ENCODE assay signal across 8 cellular contexts in genomic region chr4:183407128-183407585, GRCh38. TPM values are rescaled to one million over a fixed set of nuclear protein-coding genes. Genes with fewer than 3 reads are reported as not detected.
DNase-seq lines count a peak whose midpoint lies in the region; ATAC-seq and TF ChIP-seq lines count a peak whose summit lies in the region.

No MANE protein-coding gene starts in this region.

- TF ChIP-seq CTCF in IMR-90 (conservative IDR thresholded peaks at IDR 0.05; ENCODE audit: low read depth, low read length) (peak; percentile 85), PC-3 (conservative IDR thresholded peaks at IDR 0.05; ENCODE audit: low read depth, low read length) (peak; percentile 86)

- POLR2A ChIA-PET in IMR-90 (lab: Charles Lee; ENCODE audit: unreplicated experiment) = no interaction called here
- POLR2A ChIA-PET in PC-3 (lab: Charles Lee; ENCODE audit: unreplicated experiment) = interaction anchor here (0.8 kb wide), 1 partner anchor 540 kb away, joined by 12 read pairs; no protein-coding TSS in a partner anchor

- H4K91ac ChIP-seq in IMR-90 (ENCODE audit: insufficient read depth, low read depth, low read length) = peak overlapping the region; percentile 73

- peak overlapping the region; percentile 83 for H2BK120ac ChIP-seq in IMR-90 (ENCODE audit: low read depth, low read length)

- H3K27me3 Mint-ChIP-seq in naive B cell = no peaks in the 10 kb centered on the region
- peaks cover 6 to 11% of the 10 kb centered on the region in 2 donors for H3K27me3 Mint-ChIP-seq in stimulated activated naive B cell treated with anti-CD40 and anti-IgM and Interleukin-4, amounts not matched to agents 10 μg/mL and 1 μg/mL and 100 μg/mL, for 72 hours

- peak; percentile 77 for TF ChIP-seq RAD21 in IMR-90 (IDR thresholded peaks at IDR 0.05; ENCODE audit: low read length)

- WGBS in IMR-90 (ENCODE audit: extremely low coverage in 2 of 2, insufficient read length in 1 of 2), 2 experiments = 1% methylated on average over 18 of the region's 32 CpGs; no CpG with 5 or more reads in 1 of the 2 experiments

- no TSS peak for BruUV-seq in IMR-90 (replicated peaks; lab: Mats Ljungman, UMichigan)
- BruUV-seq in PC-3 (replicated peaks; lab: Mats Ljungman, UMichigan) = no TSS peak

- H3K27ac Mint-ChIP-seq in naive B cell = peak overlapping the region; percentile 39 to 98 (median 78)
- H3K27ac Mint-ChIP-seq in stimulated activated naive B cell treated with anti-CD40 and anti-IgM and Interleukin-4, amounts not matched to agents 10 μg/mL and 1 μg/mL and 100 μg/mL, for 72 hours = peak overlapping the region; percentile 92

- 0 out of 2 replicates have a peak overlapping the region, but pooled peaks have one; percentile 11 for H3K14ac ChIP-seq in IMR-90 (replicated peaks; ENCODE audit: low read depth, low read length)

- peak overlapping the region; percentile 79 for H2AFZ ChIP-seq in IMR-90 (replicated peaks; ENCODE audit: low read length, poor library complexity)
- H2AFZ ChIP-seq in PC-3 (ENCODE audit: low read length) = peak overlapping the region; percentile 73

- intact Hi-C loops in IMR-90 (cut with micrococcal nuclease) (loop anchor here (5.0 kb wide), 1 partner anchor 335 kb away; no protein-coding TSS in a partner anchor), PC-3 (cut with micrococcal nuclease) (loop anchor here (2.0 to 5.0 kb wide), 3 partner anchors 32 to 335 kb away; no protein-coding TSS in a partner anchor)

- H4K8ac ChIP-seq in IMR-90 (ENCODE audit: low read depth in 2 of 2, low read length in 2 of 2) = peak overlapping the region in 1 of 2 experiments; percentile 62; a peak in 3 of 4 replicates

- no peaks in the 10 kb centered on the region for H3K79me2 ChIP-seq in PC-3 (ENCODE audit: low read length)

- no peak; the same call in 1 of the 2 replicates for TF ChIP-seq POLR2A in IMR-90 (IDR thresholded peaks at IDR 0.05; ENCODE audit: low read depth, low read length)

- peak overlapping the region; percentile 12; the same call in 1 of the 2 replicates for H3K18ac ChIP-seq in IMR-90 (ENCODE audit: low read depth, low read length)

- no peaks in the 10 kb centered on the region for H3K9me1 ChIP-seq in IMR-90 (ENCODE audit: insufficient read depth, low read length)

- H3K23ac ChIP-seq in IMR-90 (ENCODE audit: low read depth, low read length) = peak overlapping the region; percentile 51; the same call in 1 of the 2 replicates

- H3K4ac ChIP-seq in IMR-90 (ENCODE audit: low read depth, low read length) = peak overlapping the region; percentile 51

- in situ Hi-C loops in IMR-90 (cut with MboI; ENCODE audit: low sequenced_read_pairs) = loop anchor here (10.0 kb wide), 1 partner anchor 332 kb away; no protein-coding TSS in a partner anchor

- H3K9me3 Mint-ChIP-seq in naive B cell = no peaks in the 10 kb centered on the region
- no peaks in the 10 kb centered on the region for H3K9me3 Mint-ChIP-seq in stimulated activated naive B cell treated with anti-CD40 and anti-IgM and Interleukin-4, amounts not matched to agents 10 μg/mL and 1 μg/mL and 100 μg/mL, for 72 hours

- H4K20me1 ChIP-seq in IMR-90 (ENCODE audit: insufficient read depth, low read length) (no peaks in the 10 kb centered on the region), PC-3 (ENCODE audit: low read length) (no peaks in the 10 kb centered on the region)

- peak overlapping the region; percentile 69 for H3K9ac ChIP-seq in IMR-90 (ENCODE audit: low read depth, low read length)
- H3K9ac ChIP-seq in PC-3 (ENCODE audit: low read length) = peak overlapping the region; percentile 52

- peak overlapping the region; percentile 86 for H3K4me2 ChIP-seq in IMR-90 (ENCODE audit: low read depth, low read length)
- H3K4me2 ChIP-seq in PC-3 (ENCODE audit: low read length) = peak overlapping the region; percentile 77

- H2AK9ac ChIP-seq in IMR-90 (replicated peaks; ENCODE audit: low read depth, low read length, poor library complexity) = peak overlapping the region; percentile 81

- H3K27ac ChIP-seq in IMR-90 (ENCODE audit: insufficient read depth, low read length) = peak overlapping the region; percentile 53
- H3K27ac ChIP-seq in PC-3 (ENCODE audit: low read length) = no peak overlapping the region

- no peak overlapping the region for H2AK5ac ChIP-seq in IMR-90 (ENCODE audit: low read depth, low read length)

- DNase-seq in DMS153 treated with DMSO at 0.1 percent for 48 hours (lab: John Stamatoyannopoulos, UW; ENCODE audit: unreplicated experiment) = peak; percentile 88
- peak; percentile 64 for DNase-seq in IMR-90
- peak; percentile 71 for DNase-seq in PC-3
- DNase-seq in activated T-cell treated with anti-CD3 and anti-CD28 coated beads, Interleukin-2, amount 50 U/mL, for 48 hours = peak; percentile 97
- peak; percentile 59 for DNase-seq in fibroblast of gingiva (ENCODE audit: low read depth)
- peak; percentile 89 for DNase-seq in naive B cell
- DNase-seq in stimulated activated naive B cell treated with anti-CD40 and anti-IgM and Interleukin-4, amounts not matched to agents 10 μg/mL and 1 μg/mL and 100 μg/mL, for 72 hours = peak; percentile 88

- H2BK15ac ChIP-seq in IMR-90 (ENCODE audit: low read depth, low read length) = peak overlapping the region; percentile 61; the same call in 2 of the 3 replicates

- peaks cover 9 to 19% (median 16%) of the 10 kb centered on the region in 3 donors for H3K4me1 Mint-ChIP-seq in naive B cell
- H3K4me1 Mint-ChIP-seq in stimulated activated naive B cell treated with anti-CD40 and anti-IgM and Interleukin-4, amounts not matched to agents 10 μg/mL and 1 μg/mL and 100 μg/mL, for 72 hours = peaks cover 10 to 14% of the 10 kb centered on the region in 2 donors

- no peaks in the 10 kb centered on the region for H3K36me3 Mint-ChIP-seq in naive B cell
- H3K36me3 Mint-ChIP-seq in stimulated activated naive B cell treated with anti-CD40 and anti-IgM and Interleukin-4, amounts not matched to agents 10 μg/mL and 1 μg/mL and 100 μg/mL, for 72 hours = no peaks in the 10 kb centered on the region

- H2BK20ac ChIP-seq in IMR-90 (ENCODE audit: low read depth, low read length) = no peak overlapping the region

- ATAC-seq in GM21529 (IDR thresholded peaks at IDR 0.05; ENCODE audit: unreplicated experiment) = peak; percentile 94
- ATAC-seq in IMR-90 (ENCODE audit: low read depth) = peak; percentile 89
- ATAC-seq in PC-3 = peak; percentile 92
- peak; percentile 90 to 92 for ATAC-seq in naive B cell (ENCODE audit: low read depth in 2 of 2)
- ATAC-seq in stimulated activated naive B cell treated with anti-CD40 and anti-IgM and Interleukin-4, amounts not matched to agents 10 μg/mL and 1 μg/mL and 100 μg/mL, for 72 hours (replicated peaks) = peak; percentile 94 to 96

- no peak overlapping the region for H2BK5ac ChIP-seq in IMR-90 (ENCODE audit: low read depth, low read length, poor library complexity, severe bottlenecking)

- dilution Hi-C loops in IMR-90 (cut with HindIII; ENCODE audit: low sequenced_read_pairs, unreplicated experiment) = no loop called here

- H3K4me1 ChIP-seq in IMR-90 (ENCODE audit: control insufficient read depth, insufficient read depth, low read length) (no peaks in the 10 kb centered on the region), PC-3 (ENCODE audit: insufficient read depth, low read length) (peaks cover 5% of the 10 kb centered on the region; the same call in 1 of the 2 replicates)

- H3K36me3 ChIP-seq in IMR-90 (ENCODE audit: control insufficient read depth, insufficient read depth, low read length) = no peaks in the 10 kb centered on the region
- no peaks in the 10 kb centered on the region for H3K36me3 ChIP-seq in PC-3 (ENCODE audit: low read depth, low read length)

- H3K79me1 ChIP-seq in IMR-90 (ENCODE audit: low read depth in 1 of 2, low read length in 2 of 2) = no peaks in the 10 kb centered on the region

- peak overlapping the region; percentile 50 for H3K4me3 ChIP-seq in IMR-90 (ENCODE audit: insufficient read depth, low read depth, low read length)
- H3K4me3 ChIP-seq in PC-3 (ENCODE audit: low read length) = peak overlapping the region; percentile 62

- peaks cover 10% of the 10 kb centered on the region; the same call in 1 of the 2 replicates for H3K27me3 ChIP-seq in IMR-90 (ENCODE audit: control insufficient read depth, insufficient read depth, low read length)
- no peaks in the 10 kb centered on the region for H3K27me3 ChIP-seq in PC-3 (ENCODE audit: low read length)

- H3K56ac ChIP-seq in IMR-90 (ENCODE audit: extremely low read depth, insufficient read depth, low read length) = peak overlapping the region; percentile 85; the same call in 1 of the 2 replicates

- peak overlapping the region; percentile 67 to 94 (median 86) for H3K4me3 Mint-ChIP-seq in naive B cell
- peak overlapping the region; percentile 76 to 83 for H3K4me3 Mint-ChIP-seq in stimulated activated naive B cell treated with anti-CD40 and anti-IgM and Interleukin-4, amounts not matched to agents 10 μg/mL and 1 μg/mL and 100 μg/mL, for 72 hours

- H3K9me3 ChIP-seq in IMR-90 (ENCODE audit: control insufficient read depth, insufficient read depth, low read length) (no peaks in the 10 kb centered on the region), PC-3 (ENCODE audit: low read length) (no peaks in the 10 kb centered on the region)

- H3K9me2 ChIP-seq in PC-3 (replicated peaks; ENCODE audit: low read length) = no peaks in the 10 kb centered on the region

- CTCF ChIA-PET in IMR-90 (lab: Yijun Ruan, JAX) (interaction anchor here (0.6 to 1.3 kb wide), 8 partner anchors 8 to 1450 kb away, joined by 3 to 6 read pairs (median 4); no protein-coding TSS in a partner anchor), PC-3 (lab: Charles Lee) (interaction anchor here (0.6 to 0.7 kb wide), 2 partner anchors 32 to 145 kb away, joined by 3 read pairs; no protein-coding TSS in a partner anchor)

- no peaks in the 10 kb centered on the region for H3F3A ChIP-seq in PC-3 (ENCODE audit: low read length, unreplicated experiment)

- H4K5ac ChIP-seq in IMR-90 (ENCODE audit: low read depth, low read length) = no peak overlapping the region

TF ChIP-seq in IMR-90, 13 proteins besides CTCF, POLR2A, EP300 and RAD21:
- TF ChIP-seq CHD1 (IDR thresholded peaks at IDR 0.05; ENCODE audit: low read depth, low read length) (no peak), FOS (IDR thresholded peaks at IDR 0.05; ENCODE audit: low read depth, low read length) (no peak), SMC3 (IDR thresholded peaks at IDR 0.05; ENCODE audit: low read depth, low read length) (peak; percentile 65), MAZ (IDR thresholded peaks at IDR 0.05; ENCODE audit: borderline replicate concordance, low read depth, low read length) (peak; percentile 66; the same call in 1 of the 2 replicates), MXI1 (IDR thresholded peaks at IDR 0.05; ENCODE audit: borderline replicate concordance, low read depth, low read length) (no peak)

RNA-seq across cellular contexts. Expression of gene CDKN2AIP, which starts 37.3 kb away (rescaled TPM):
- total RNA-seq in IMR-90 (2012; rRNA removed) (16.4 and 16.8 TPM in 2 replicates), PC-3 (2014; rRNA removed) (21.2 and 31.5 TPM in 2 replicates)
- polyA plus RNA-seq in IMR-90 (2012; rRNA removed) (9.0 and 11.0 TPM in 2 replicates), naive B cell (ENCODE audit: low read depth in 6 of 6) (10 to 100 TPM; 16.1 to 47.1 (median 25.5) TPM)
- 3.4 and 4.4 TPM in 2 replicates for polyA plus RNA-seq in IMR-90 (2012; cell fraction: cytosol; rRNA removed)
- 4.5 and 6.9 TPM in 2 replicates for polyA plus RNA-seq in IMR-90 (2012; cell fraction: nucleus; rRNA removed; ENCODE audit: low replicate concordance)
